Comparison of ENCODE assay signal across 8 cellular contexts in the genomic region with DNA sequence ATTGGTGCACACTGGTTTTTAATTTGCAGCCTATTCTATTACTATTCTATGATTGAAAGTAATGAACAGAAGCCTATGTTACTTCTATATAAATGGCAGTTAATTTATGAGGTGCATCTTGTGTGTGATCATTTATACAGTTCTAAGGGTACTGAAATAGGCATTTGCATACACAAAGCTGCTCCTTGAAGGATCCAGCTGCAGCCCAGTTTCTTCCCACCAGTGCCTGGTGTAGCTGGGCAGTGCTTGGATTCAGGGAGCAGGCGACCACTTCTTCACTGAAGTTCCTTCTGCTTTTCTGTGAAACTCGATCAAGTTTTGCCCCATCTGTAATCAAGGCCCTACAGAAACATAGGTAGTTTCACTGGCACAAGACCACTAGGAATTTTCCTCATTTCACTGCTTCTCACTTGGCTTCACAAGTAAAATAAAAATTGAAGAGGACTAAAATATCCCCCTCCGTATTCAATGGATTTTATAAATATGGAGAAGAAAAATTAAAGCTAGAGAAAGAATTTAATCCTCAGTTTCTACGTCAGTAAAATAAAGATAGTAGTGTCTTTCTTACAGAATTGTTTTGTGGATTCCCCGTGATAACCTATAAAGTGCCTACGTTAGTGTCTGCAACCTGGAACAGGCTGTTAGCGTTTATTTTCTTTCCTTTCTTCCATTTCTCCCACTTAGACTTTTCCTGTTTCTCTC. TPM values are rescaled to one million over a fixed set of nuclear protein-coding genes. Genes with fewer than 3 reads are reported as not detected.
DNase-seq lines count a peak whose midpoint lies in the region; ATAC-seq and TF ChIP-seq lines count a peak whose summit lies in the region.

No MANE protein-coding gene starts in this region.

- H3F3A ChIP-seq in GM23248 (ENCODE audit: insufficient read depth): peaks cover 29% of the 10 kb centered on the region

- WGBS in GM23248 (ENCODE audit: low coverage in 1 of 2, low lambda C conversion rate in 2 of 2, missing lambda C conversion rate in 2 of 2), 2 experiments: 38 to 41% methylated on average over 7 of the region's 7 CpGs

- H3K4me1 Mint-ChIP-seq in endothelial cell (ENCODE audit: unreplicated experiment): peaks cover 50% of the 10 kb centered on the region

- H3K4me2 ChIP-seq in GM23248 (ENCODE audit: unreplicated experiment) (peak overlapping the region; percentile 69), parathyroid adenoma (ENCODE audit: low read length) (no peak overlapping the region)

- DNase-seq in GM23248: peak; percentile 48
- no peak for DNase-seq in RWPE1 (ENCODE audit: low spot score)
- DNase-seq in endothelial cell (ENCODE audit: low spot score): no peak
- DNase-seq in HK-2 (ENCODE audit: unreplicated experiment): no peak
- DNase-seq in NCI-H1694 (lab: John Stamatoyannopoulos, UW): no peak
- no peak for DNase-seq in NCI-H1105 (lab: John Stamatoyannopoulos, UW)

- H3K36me3 ChIP-seq in GM23248 (ENCODE audit: low read depth) (no peaks in the 10 kb centered on the region), parathyroid adenoma (ENCODE audit: control insufficient read depth, insufficient read depth, low read length) (no peaks in the 10 kb centered on the region)

- peaks cover 11% of the 10 kb centered on the region for H3K36me3 Mint-ChIP-seq in endothelial cell (ENCODE audit: low read depth, unreplicated experiment)

- peak overlapping the region; percentile 83 for H2AFZ ChIP-seq in GM23248
- H2AFZ ChIP-seq in parathyroid adenoma: peak overlapping the region; percentile 29

- H4K20me1 ChIP-seq in GM23248 (ENCODE audit: insufficient read depth): no peaks in the 10 kb centered on the region

- H3K9ac ChIP-seq in GM23248: peak overlapping the region; percentile 68
- H3K9ac ChIP-seq in parathyroid adenoma: no peak overlapping the region

- H3K27me3 Mint-ChIP-seq in endothelial cell (ENCODE audit: unreplicated experiment): peaks cover 6% of the 10 kb centered on the region

- H3K4me1 ChIP-seq in GM23248 (ENCODE audit: insufficient read depth): peaks cover 30% of the 10 kb centered on the region
- H3K4me1 ChIP-seq in parathyroid adenoma: no peaks in the 10 kb centered on the region

- peak overlapping the region; percentile 89 for H3K27ac Mint-ChIP-seq in endothelial cell (ENCODE audit: unreplicated experiment)

- CTCF ChIA-PET in RWPE1 (lab: Yijun Ruan, JAX): interaction anchor here (0.9 to 1.0 kb wide), 2 partner anchors 49 to 114 kb away, joined by 3 read pairs; no protein-coding TSS in a partner anchor

- H3K27ac ChIP-seq in GM23248: peak overlapping the region; percentile 88
- peak overlapping the region; percentile 92 for H3K27ac ChIP-seq in RWPE1
- peak overlapping the region; percentile 49 for H3K27ac ChIP-seq in parathyroid adenoma

- H3K79me2 ChIP-seq in GM23248 (ENCODE audit: insufficient read depth) (peaks cover 28% of the 10 kb centered on the region), parathyroid adenoma (peaks cover 7% of the 10 kb centered on the region)

- H3K27me3 ChIP-seq in GM23248 (replicated peaks; ENCODE audit: insufficient read depth) (no peaks in the 10 kb centered on the region), parathyroid adenoma (ENCODE audit: control insufficient read depth, insufficient read depth, low read length) (no peaks in the 10 kb centered on the region)

- TF ChIP-seq CTCF in RWPE1 (conservative IDR thresholded peaks at IDR 0.05; ENCODE audit: low read depth): no peak
- no peak for TF ChIP-seq CTCF in endothelial cell (IDR thresholded peaks at IDR 0.05; ENCODE audit: unreplicated experiment)
- no peak for TF ChIP-seq CTCF in parathyroid adenoma (IDR thresholded peaks at IDR 0.05)

- no peaks in the 10 kb centered on the region for H3K9me3 Mint-ChIP-seq in endothelial cell (ENCODE audit: unreplicated experiment)

- POLR2A ChIA-PET in RWPE1 (lab: Yijun Ruan, JAX; ENCODE audit: low non-redundant PET): interaction anchor here (0.5 kb wide), 1 partner anchor 433 kb away, joined by 4 read pairs; no protein-coding TSS in a partner anchor

- ATAC-seq in GM21528 (IDR thresholded peaks at IDR 0.05; ENCODE audit: low FRiP score, unreplicated experiment): no peak

- no peaks in the 10 kb centered on the region for H3K9me3 ChIP-seq in GM23248 (ENCODE audit: low read depth)
- H3K9me3 ChIP-seq in parathyroid adenoma (ENCODE audit: control insufficient read depth, low read length): no peaks in the 10 kb centered on the region

- no peaks in the 10 kb centered on the region for H3K9me2 ChIP-seq in GM23248 (ENCODE audit: insufficient read depth)

- in situ Hi-C loops in GM23248 (cut with MboI): no loop called here

- peak overlapping the region; percentile 72 for H3K4me3 Mint-ChIP-seq in endothelial cell (ENCODE audit: unreplicated experiment)

- peak overlapping the region; percentile 20; the same call in 1 of the 2 replicates for H3K4me3 ChIP-seq in GM23248
- no peak overlapping the region for H3K4me3 ChIP-seq in parathyroid adenoma (ENCODE audit: low read depth, low read length)

RNA-seq across cellular contexts. Expression of gene LPIN2, which starts 1.7 kb away (rescaled TPM):
- 29.2 and 33.9 TPM in 2 replicates for total RNA-seq in GM23248 (2014; rRNA removed; shearing (Covaris generic))
- polyA plus RNA-seq in GM23248 (2016; fragmentation: Nextera tagmentation; extraction: Ambion mirVana): 19.5 and 19.8 TPM in 2 replicates
- 26.1 TPM for total RNA-seq in endothelial cell (ENCODE audit: unreplicated experiment)
